Comparison of ENCODE assay signal across 8 cellular contexts in the genomic region with DNA sequence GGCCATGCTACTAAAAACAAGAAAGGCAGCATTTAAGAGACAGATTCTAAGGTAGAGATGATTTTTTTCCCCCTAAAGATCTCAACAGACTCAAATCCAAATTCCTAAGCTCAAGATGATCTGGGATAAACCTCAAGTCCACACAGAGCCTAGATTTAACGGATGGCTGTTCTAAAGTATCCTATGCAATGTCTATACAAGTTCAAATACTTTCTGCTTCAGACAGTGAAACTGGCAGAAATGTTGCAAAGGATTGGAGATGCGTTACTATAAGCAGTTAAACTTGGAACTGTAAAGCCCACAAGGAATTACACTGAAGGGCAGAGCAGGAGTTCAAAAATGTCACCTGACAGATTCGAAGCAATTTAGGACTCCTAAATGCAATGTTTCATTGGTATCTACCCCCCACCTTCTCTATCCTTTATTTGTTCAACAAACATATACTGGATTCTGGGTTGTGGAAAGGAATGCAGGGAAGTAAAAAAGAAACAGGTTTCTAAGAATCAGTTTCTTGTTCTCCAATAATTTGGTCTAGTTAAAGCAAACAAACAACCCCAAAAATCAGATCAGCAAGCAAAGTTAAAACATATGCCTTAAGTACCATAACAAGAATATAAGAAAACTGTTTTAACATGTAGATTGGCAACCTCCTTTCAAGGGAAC. TPM values are rescaled to one million over a fixed set of nuclear protein-coding genes. Genes with fewer than 3 reads are reported as not detected.
DNase-seq lines count a peak whose midpoint lies in the region; ATAC-seq and TF ChIP-seq lines count a peak whose summit lies in the region.

No MANE protein-coding gene starts in this region.

- no peak for ATAC-seq in CD4-positive, CD25-positive, alpha-beta regulatory T cell (ENCODE audit: low read depth in 2 of 2)
- ATAC-seq in GM21619 (IDR thresholded peaks at IDR 0.05; ENCODE audit: unreplicated experiment) (no peak), GM21529 (IDR thresholded peaks at IDR 0.05; ENCODE audit: unreplicated experiment) (no peak), GM21825 (IDR thresholded peaks at IDR 0.05; ENCODE audit: unreplicated experiment) (no peak)

- H3K9me3 ChIP-seq in CD4-positive, CD25-positive, alpha-beta regulatory T cell (ENCODE audit: control insufficient read depth in 2 of 2, low read length in 2 of 2), result no peaks in the 10 kb centered on the region
- no peaks in the 10 kb centered on the region for H3K9me3 ChIP-seq in SK-N-MC (ENCODE audit: low read depth, low read length)
- no peaks in the 10 kb centered on the region for H3K9me3 ChIP-seq in esophagus squamous epithelium
- H3K9me3 ChIP-seq in MM.1S (replicated peaks; ENCODE audit: insufficient read depth, low read length), result no peaks in the 10 kb centered on the region

- intact Hi-C loops in esophagus squamous epithelium (cut with DNase I), result no loop called here

- H3K4me1 ChIP-seq in CD4-positive, CD25-positive, alpha-beta regulatory T cell (ENCODE audit: control insufficient read depth, insufficient read depth, low read length, poor library complexity, severe bottlenecking), result peaks cover 29% of the 10 kb centered on the region
- H3K4me1 ChIP-seq in esophagus squamous epithelium, result peaks cover 10 to 52% (median 21%) of the 10 kb centered on the region in 3 donors
- no peaks in the 10 kb centered on the region for H3K4me1 ChIP-seq in MM.1S (ENCODE audit: low read length)

- DNase-seq in CD4-positive, CD25-positive, alpha-beta regulatory T cell, result no peak
- DNase-seq in SK-N-MC (ENCODE audit: low read depth, low spot score) (no peak), esophagus squamous epithelium (lab: John Stamatoyannopoulos, UW) (no peak), osteocyte (ENCODE audit: extremely low spot score, unreplicated experiment) (no peak), MM.1S (no peak)

- 8 to 21% methylated on average over 3 of the region's 3 CpGs for WGBS in esophagus squamous epithelium, 2 donors

- H3K4me2 ChIP-seq in MM.1S (ENCODE audit: low read depth, low read length), result no peak overlapping the region

- H3K4me1 Mint-ChIP-seq in CD4-positive, CD25-positive, alpha-beta regulatory T cell, result peaks cover 22 to 48% (median 37%) of the 10 kb centered on the region in 4 donors
- H3K4me1 Mint-ChIP-seq in osteocyte (ENCODE audit: unreplicated experiment), result peaks cover 31% of the 10 kb centered on the region

- TF ChIP-seq CTCF in esophagus squamous epithelium (IDR thresholded peaks at IDR 0.05) (no peak), osteocyte (IDR thresholded peaks at IDR 0.05) (no peak), MM.1S (IDR thresholded peaks at IDR 0.05; ENCODE audit: low read length) (no peak)

- peak overlapping the region; percentile 72 for H3K27ac ChIP-seq in CD4-positive, CD25-positive, alpha-beta regulatory T cell (ENCODE audit: insufficient read depth, low read length, poor library complexity, severe bottlenecking)
- H3K27ac ChIP-seq in SK-N-MC (no peak overlapping the region), esophagus squamous epithelium (peak overlapping the region; percentile 91 to 99 (median 98)), MM.1S (ENCODE audit: low read length) (no peak overlapping the region)

- H3K9ac ChIP-seq in SK-N-MC (ENCODE audit: insufficient read length) (peak overlapping the region; percentile 61), MM.1S (ENCODE audit: low read length) (no peak overlapping the region)

- no peaks in the 10 kb centered on the region for H3K36me3 ChIP-seq in CD4-positive, CD25-positive, alpha-beta regulatory T cell (ENCODE audit: control insufficient read depth, insufficient read depth, low read length)
- H3K36me3 ChIP-seq in SK-N-MC (ENCODE audit: insufficient read depth, low read length) (no peaks in the 10 kb centered on the region), esophagus squamous epithelium (no peaks in the 10 kb centered on the region), MM.1S (replicated peaks; ENCODE audit: insufficient read depth, low read length) (no peaks in the 10 kb centered on the region)

- H3K4me3 Mint-ChIP-seq in CD4-positive, CD25-positive, alpha-beta regulatory T cell, result peak overlapping the region; percentile 88 to 97 (median 94)
- H3K4me3 Mint-ChIP-seq in osteocyte (ENCODE audit: unreplicated experiment), result peak overlapping the region; percentile 83

- peak overlapping the region; percentile 39 for H3K4me3 ChIP-seq in CD4-positive, CD25-positive, alpha-beta regulatory T cell (ENCODE audit: low read depth, low read length)
- peak overlapping the region; percentile 93 for H3K4me3 ChIP-seq in SK-N-MC
- peak overlapping the region; percentile 72 to 98 (median 96) for H3K4me3 ChIP-seq in esophagus squamous epithelium
- no peak overlapping the region for H3K4me3 ChIP-seq in MM.1S (ENCODE audit: low read length)

- peaks cover 12% of the 10 kb centered on the region for H3K27me3 Mint-ChIP-seq in CD4-positive, CD25-positive, alpha-beta regulatory T cell
- no peaks in the 10 kb centered on the region for H3K27me3 Mint-ChIP-seq in osteocyte (ENCODE audit: unreplicated experiment)

- no peaks in the 10 kb centered on the region for H3K27me3 ChIP-seq in CD4-positive, CD25-positive, alpha-beta regulatory T cell (ENCODE audit: control insufficient read depth, insufficient read depth, low read length)
- H3K27me3 ChIP-seq in esophagus squamous epithelium, result no peaks in the 10 kb centered on the region
- peaks cover 6% of the 10 kb centered on the region; the same call in 1 of the 2 replicates for H3K27me3 ChIP-seq in MM.1S (replicated peaks; ENCODE audit: insufficient read depth, low read length)

- H4K20me1 ChIP-seq in MM.1S (ENCODE audit: insufficient read depth, low read length), result no peaks in the 10 kb centered on the region

- TF ChIP-seq POLR2A in esophagus squamous epithelium (IDR thresholded peaks at IDR 0.05), result no peak

- no peaks in the 10 kb centered on the region for H3K9me2 ChIP-seq in MM.1S (replicated peaks; ENCODE audit: insufficient read depth, low read length)

- H3K9me3 Mint-ChIP-seq in CD4-positive, CD25-positive, alpha-beta regulatory T cell, result no peaks in the 10 kb centered on the region
- no peaks in the 10 kb centered on the region for H3K9me3 Mint-ChIP-seq in osteocyte (ENCODE audit: unreplicated experiment)

- no peak overlapping the region for H2AFZ ChIP-seq in MM.1S (ENCODE audit: low read length)

- H3F3A ChIP-seq in MM.1S (ENCODE audit: insufficient read depth, low read length), result no peaks in the 10 kb centered on the region

- H3K36me3 Mint-ChIP-seq in CD4-positive, CD25-positive, alpha-beta regulatory T cell, result no peaks in the 10 kb centered on the region
- H3K36me3 Mint-ChIP-seq in osteocyte (ENCODE audit: unreplicated experiment), result no peaks in the 10 kb centered on the region

- H3K79me2 ChIP-seq in MM.1S (ENCODE audit: low read length), result no peaks in the 10 kb centered on the region

- peak overlapping the region; percentile 68 to 91 (median 81) for H3K27ac Mint-ChIP-seq in CD4-positive, CD25-positive, alpha-beta regulatory T cell
- H3K27ac Mint-ChIP-seq in osteocyte (ENCODE audit: unreplicated experiment), result peak overlapping the region; percentile 85

RNA-seq across cellular contexts. Expression of a gene that starts 1.6 kb away (rescaled TPM):
- total RNA-seq in CD4-positive, CD25-positive, alpha-beta regulatory T cell, result 11.7 TPM
- polyA plus RNA-seq in CD4-positive, CD25-positive, alpha-beta regulatory T cell, result 1 to 10 TPM in 3 of 4 donors, under 1 TPM in 1; 0.73 to 1.9 (median 1.6) TPM
- total RNA-seq in esophagus squamous epithelium (10 to 100 TPM in 1 of 4 donors, 1 to 10 TPM in 3; 6.9 to 14.5 (median 8.9) TPM), osteocyte (13.7 and 15.1 TPM in 2 replicates)

Comparison
In these comparisons a context has a peak if more than half of its experiments do, and no peak if none do; other contexts are left out.
1. H3K27ac ChIP-seq: peak in CD4-positive, CD25-positive, alpha-beta regulatory T cell (single experiment) and esophagus squamous epithelium (4 of 4); none in SK-N-MC (single experiment) and MM.1S (single experiment).